Comparison of ENCODE assay signal across 1 cellular context in genomic region chr1:168555521-168556046, GRCh38.
TF ChIP-seq lines count a peak whose summit lies in the region.

No MANE protein-coding gene starts in this region.

TF ChIP-seq in liver, 16 proteins besides CTCF, POLR2A, EP300 and RAD21 (continued from another document):
- TF ChIP-seq MAX (IDR thresholded peaks at IDR 0.05) (peak; percentile 24), EGR1 (IDR thresholded peaks at IDR 0.05; ENCODE audit: low read depth in 2 of 2) (no peak), REST (IDR thresholded peaks at IDR 0.05) (no peak), RXRA (IDR thresholded peaks at IDR 0.05) (peak in 1 of 2 donors; percentile 43), SP1 (IDR thresholded peaks at IDR 0.05) (peak; percentile 40), FOXA2 (IDR thresholded peaks at IDR 0.05) (peak; percentile 58), JUND (IDR thresholded peaks at IDR 0.05) (peak in 1 of 2 donors; percentile 71)
TF ChIP-seq in liver: peak in this region for 8.
